ENCODE assay signal across 30 cellular contexts in genomic region chr16:9661336-9661735, GRCh38.
"Had no signal": no experiment of that assay in that cellular context is flagged by ENCODE, and none has a peak within 500 bp of the region (broad histone marks: within the 10 kb centered on the region; RNA-seq: fewer than 3 reads in every experiment).

No MANE protein-coding gene starts in this region.

- H3K36me3 Mint-ChIP-seq: immature natural killer cell, mesothelial cell of epicardium, naive B cell had no signal

- H2AFZ ChIP-seq: hepatocyte had no signal

- H3K4me2 ChIP-seq: hepatocyte had no signal

- H3K27me3 ChIP-seq: colonic mucosa, dorsolateral prefrontal cortex, gastrocnemius medialis, left lung had no signal

- H3K4me3 Mint-ChIP-seq: dendritic cell treated with granulocyte-macrophage colony-stimulating factor and Interleukin-4, amounts not matched to agents 40 ng/mL and 50 ng/mL, for 4 days; effector memory CD8-positive, alpha-beta T cell; endodermal cell; immature natural killer cell; mesothelial cell of epicardium; naive B cell had no signal

- H3K4me3 ChIP-seq: colonic mucosa, dorsolateral prefrontal cortex, esophagus squamous epithelium, gastrocnemius medialis, heart left ventricle, hepatocyte, left lung, lower lobe of right lung, mucosa of descending colon had no signal

- ATAC-seq: effector memory CD8-positive, alpha-beta T cell; esophagus mucosa; gastrocnemius medialis; heart left ventricle; left colon; left lung; left ventricle myocardium superior; lower lobe of right lung had no signal

- H3K4me1 ChIP-seq: colonic mucosa, gastrocnemius medialis, heart left ventricle, left lung, lower lobe of right lung had no signal

- H3K9me3 Mint-ChIP-seq: dendritic cell treated with granulocyte-macrophage colony-stimulating factor and Interleukin-4, amounts not matched to agents 40 ng/mL and 50 ng/mL, for 4 days; endodermal cell had no signal

- H3K36me3 ChIP-seq: colonic mucosa, esophagus squamous epithelium, gastrocnemius medialis, heart left ventricle, left lung, lower lobe of right lung had no signal

- H3K4me1 Mint-ChIP-seq: immature natural killer cell, naive B cell had no signal

- H3K27ac ChIP-seq: colonic mucosa, dorsolateral prefrontal cortex, epithelial cell of prostate, esophagus squamous epithelium, gastrocnemius medialis, heart left ventricle, hepatocyte, left lung, lower lobe of right lung had no signal

- DNase-seq: colonic mucosa; cortex of kidney; dorsolateral prefrontal cortex; effector CD8-positive, alpha-beta T cell; effector memory CD8-positive, alpha-beta T cell; endodermal cell; erythroblast; esophagus squamous epithelium; foreskin fibroblast; foreskin melanocyte; gastrocnemius medialis; glutamatergic neuron; heart left ventricle; hypothalamus; immature natural killer cell; islet precursor cell; kidney; kidney glomerular epithelial cell; left colon; left lung; left ventricle myocardium superior; lower lobe of right lung; mesenchymal stem cell; mucosa of descending colon; naive B cell had no signal

- H3K27ac Mint-ChIP-seq: dendritic cell treated with granulocyte-macrophage colony-stimulating factor and Interleukin-4, amounts not matched to agents 40 ng/mL and 50 ng/mL, for 4 days; effector memory CD8-positive, alpha-beta T cell; endodermal cell; immature natural killer cell; mesothelial cell of epicardium; naive B cell had no signal

- H3K79me2 ChIP-seq: hepatocyte had no signal

- H3K9me3 ChIP-seq: colonic mucosa, gastrocnemius medialis, heart left ventricle, left lung, lower lobe of right lung, mucosa of descending colon had no signal

- H3K27me3 Mint-ChIP-seq: dendritic cell treated with granulocyte-macrophage colony-stimulating factor and Interleukin-4, amounts not matched to agents 40 ng/mL and 50 ng/mL, for 4 days; effector memory CD8-positive, alpha-beta T cell had no signal
